13 cellular contexts compared by ENCODE assay signal in genomic region chr7:123538189-123538714, GRCh38. TPM values are rescaled to one million over a fixed set of nuclear protein-coding genes. Genes with fewer than 3 reads are reported as not detected.
DNase-seq lines count a peak whose midpoint lies in the region; ATAC-seq and TF ChIP-seq lines count a peak whose summit lies in the region.
"Had no signal": no experiment of that assay in that cellular context is flagged by ENCODE, and none has a peak within 500 bp of the region (broad histone marks: within the 10 kb centered on the region; RNA-seq: fewer than 3 reads in every experiment).

No MANE protein-coding gene starts in this region.

- peak overlapping the region; percentile 27 for H3K4me2 ChIP-seq in PC-9

- no peak for TF ChIP-seq POLR2A in suprapubic skin (IDR thresholded peaks at IDR 0.05)

- no peak overlapping the region for H2AFZ ChIP-seq in PC-9

- no peak overlapping the region for H3K4me3 Mint-ChIP-seq in CD4-positive, alpha-beta T cell
- H3K4me3 Mint-ChIP-seq: activated T-helper 1 cell treated with anti-CD3 and anti-CD28 coated beads, Interleukin-12 subunit alpha, Interleukin-12 subunit beta, Interleukin-2, Interleukin-4 antibody, amounts not matched to agents 30 ng/mL and 10 ng/mL and 1 ng/mL, durations not matched to agents 14 hours and 24 hours and 36 hours; effector memory CD8-positive, alpha-beta T cell had no signal

- DNase-seq in GM04503 (ENCODE audit: low read depth): peak; percentile 41
- peak in 1 of 2 experiments; percentile 72 for DNase-seq in PC-9
- peak; percentile 32 for DNase-seq in dedifferentiated amniotic fluid mesenchymal stem cell (ENCODE audit: extremely low spot score)
- DNase-seq in omental fat pad (ENCODE audit: low spot score): no peak
- no peak for DNase-seq in NCI-H748 treated with DMSO at 0.1 percent for 48 hours (lab: John Stamatoyannopoulos, UW)
- no peak for DNase-seq in CD4-positive, alpha-beta T cell
- DNase-seq in suprapubic skin (ENCODE audit: low spot score in 2 of 2): no peak
- DNase-seq: effector memory CD8-positive, alpha-beta T cell; KBM-7; NCI-H524 treated with DMSO at 0.1 percent for 48 hours; ovary had no signal

- H3K27ac ChIP-seq in PC-9: peak overlapping the region; percentile 47
- no peak overlapping the region for H3K27ac ChIP-seq in CD4-positive, alpha-beta T cell (ENCODE audit: low read depth, low read length)
- no peak overlapping the region for H3K27ac ChIP-seq in suprapubic skin
- H3K27ac ChIP-seq: ovary had no signal

- no peaks in the 10 kb centered on the region for H3K9me2 ChIP-seq in PC-9 (ENCODE audit: insufficient read depth)

- BruUV-seq in PC-9 (replicated peaks; lab: Mats Ljungman, UMichigan): no TSS peak

- CTCF ChIA-PET in PC-9 (lab: Charles Lee): no interaction called here
- CTCF ChIA-PET in CD4-positive, alpha-beta T cell (lab: Charles Lee): no interaction called here

- H3K4me1 ChIP-seq in PC-9 (replicated peaks; ENCODE audit: insufficient read depth) (peaks cover 23% of the 10 kb centered on the region), suprapubic skin (peaks cover 11% of the 10 kb centered on the region)

- H3K9me3 ChIP-seq in PC-9 (ENCODE audit: insufficient read depth, low read depth): no peaks in the 10 kb centered on the region
- H3K9me3 ChIP-seq in CD4-positive, alpha-beta T cell (ENCODE audit: control insufficient read depth, low read length): no peaks in the 10 kb centered on the region
- H3K9me3 ChIP-seq in suprapubic skin: no peaks in the 10 kb centered on the region
- H3K9me3 ChIP-seq: ovary had no signal

- POLR2A ChIA-PET in PC-9 (lab: Charles Lee; ENCODE audit: unreplicated experiment): no interaction called here
- POLR2A ChIA-PET in CD4-positive, alpha-beta T cell (lab: Charles Lee): interaction anchor here (1.5 kb wide), 1 partner anchor 19 kb away, joined by 4 read pairs; no protein-coding TSS in a partner anchor

- peaks cover 3% of the 10 kb centered on the region for H3K27me3 Mint-ChIP-seq in CD4-positive, alpha-beta T cell
- H3K27me3 Mint-ChIP-seq: effector memory CD8-positive, alpha-beta T cell had no signal

- H3F3A ChIP-seq in PC-9 (ENCODE audit: insufficient read depth, low read depth): peaks cover 14% of the 10 kb centered on the region; the same call in 1 of the 2 replicates

- H3K9me3 Mint-ChIP-seq in CD4-positive, alpha-beta T cell: no peaks in the 10 kb centered on the region
- H3K9me3 Mint-ChIP-seq: activated T-helper 1 cell treated with anti-CD3 and anti-CD28 coated beads, Interleukin-12 subunit alpha, Interleukin-12 subunit beta, Interleukin-2, Interleukin-4 antibody, amounts not matched to agents 30 ng/mL and 10 ng/mL and 1 ng/mL, durations not matched to agents 14 hours and 24 hours and 36 hours; effector memory CD8-positive, alpha-beta T cell had no signal

- no peak overlapping the region for H3K4me3 ChIP-seq in PC-9
- H3K4me3 ChIP-seq in suprapubic skin: no peak overlapping the region
- H3K4me3 ChIP-seq: ovary had no signal

- H3K79me2 ChIP-seq in PC-9 (ENCODE audit: low read depth): no peaks in the 10 kb centered on the region

- peaks cover 30% of the 10 kb centered on the region for H3K4me1 Mint-ChIP-seq in CD4-positive, alpha-beta T cell (ENCODE audit: low read depth)

- TF ChIP-seq CTCF in PC-9 (conservative IDR thresholded peaks at IDR 0.05): no peak
- no peak for TF ChIP-seq CTCF in omental fat pad (IDR thresholded peaks at IDR 0.05)
- TF ChIP-seq CTCF in CD4-positive, alpha-beta T cell (IDR thresholded peaks at IDR 0.05): no peak
- no peak for TF ChIP-seq CTCF in suprapubic skin (IDR thresholded peaks at IDR 0.05)

- peaks cover 30% of the 10 kb centered on the region for H3K36me3 Mint-ChIP-seq in CD4-positive, alpha-beta T cell (ENCODE audit: low read depth)

- ATAC-seq in omental fat pad (ENCODE audit: low FRiP score) (peak; percentile 48), HG02763 (IDR thresholded peaks at IDR 0.05; ENCODE audit: unreplicated experiment) (no peak)
- no peak for ATAC-seq in CD4-positive, alpha-beta T cell (ENCODE audit: poor library complexity)
- ATAC-seq: effector memory CD8-positive, alpha-beta T cell had no signal

- intact Hi-C loops in PC-9 (cut with micrococcal nuclease; ENCODE audit: unreplicated experiment): loop anchor here (5.0 to 10.0 kb wide), 3 partner anchors 209 to 651 kb away; partner anchors contain the start of genes CADPS2 and WASL
- intact Hi-C loops in CD4-positive, alpha-beta T cell (cut with DNase I, micrococcal nuclease): loop anchor here in 1 of 2 experiments (1.0 to 2.0 kb wide), 2 partner anchors 45 to 207 kb away; no protein-coding TSS in a partner anchor

- H4K20me1 ChIP-seq in PC-9 (ENCODE audit: insufficient read depth): no peaks in the 10 kb centered on the region

- 72% methylated on average over 7 of the region's 7 CpGs for WGBS in suprapubic skin

- no peak for TF ChIP-seq EP300 in suprapubic skin (IDR thresholded peaks at IDR 0.05)

- H3K27me3 ChIP-seq in PC-9 (ENCODE audit: insufficient read depth, low read depth) (no peaks in the 10 kb centered on the region), suprapubic skin (no peaks in the 10 kb centered on the region)
- H3K27me3 ChIP-seq in CD4-positive, alpha-beta T cell (ENCODE audit: control insufficient read depth, insufficient read depth, low read length): no peaks in the 10 kb centered on the region
- H3K27me3 ChIP-seq: ovary had no signal

- H3K36me3 ChIP-seq in PC-9 (ENCODE audit: low read depth): peaks cover 7% of the 10 kb centered on the region; the same call in 1 of the 2 replicates
- peaks cover 4% of the 10 kb centered on the region for H3K36me3 ChIP-seq in suprapubic skin
- H3K36me3 ChIP-seq: ovary had no signal

- H3K27ac Mint-ChIP-seq in CD4-positive, alpha-beta T cell: no peak overlapping the region
- H3K27ac Mint-ChIP-seq: activated T-helper 1 cell treated with anti-CD3 and anti-CD28 coated beads, Interleukin-12 subunit alpha, Interleukin-12 subunit beta, Interleukin-2, Interleukin-4 antibody, amounts not matched to agents 30 ng/mL and 10 ng/mL and 1 ng/mL, durations not matched to agents 14 hours and 24 hours and 36 hours; effector memory CD8-positive, alpha-beta T cell had no signal

RNA-seq across cellular contexts. Expression of gene IQUB, which starts 3.9 kb away (rescaled TPM):
- total RNA-seq in PC-9 (2021) (0.33 and 0.98 TPM in 2 replicates), omental fat pad (1 to 10 TPM in 2 of 4 donors, under 1 TPM in 1, not detected in 1; 0.32 to 1.6 (median 1.4) TPM), suprapubic skin (1 to 10 TPM in 2 of 4 donors, under 1 TPM in 2; 0.24 to 1.1 (median 0.71) TPM)
- total RNA-seq in CD4-positive, alpha-beta T cell: not detected
- total RNA-seq: activated T-helper 1 cell treated with anti-CD3 and anti-CD28 coated beads, Interleukin-12 subunit alpha, Interleukin-12 subunit beta, Interleukin-2, Interleukin-4 antibody, amounts not matched to agents 30 ng/mL and 10 ng/mL and 1 ng/mL, durations not matched to agents 14 hours and 24 hours and 36 hours had no signal

RNA-seq across cellular contexts. Expression of gene NDUFA5, which starts 19.4 kb away (rescaled TPM):
- total RNA-seq in PC-9 (2021) (57.0 and 75.9 TPM in 2 replicates), omental fat pad (10 to 100 TPM; 24.6 to 42.2 (median 31.1) TPM), suprapubic skin (10 to 100 TPM; 21.3 to 34.8 (median 30.3) TPM)
- total RNA-seq in CD4-positive, alpha-beta T cell: 10 to 100 TPM; 67.9 to 68.6 TPM

Comparison
In these comparisons a context has a peak if more than half of its experiments do, and no peak if none do; other contexts are left out.
1. DNase-seq: peak in GM04503 (single experiment) and dedifferentiated amniotic fluid mesenchymal stem cell (single experiment); none in omental fat pad (single experiment), NCI-H748 treated with DMSO at 0.1 percent for 48 hours (single experiment), CD4-positive, alpha-beta T cell (0 of 10) and suprapubic skin (0 of 2).